ENCODE assay signal across 8 cellular contexts in genomic region chr18:3454365-3455089, GRCh38. TPM values are rescaled to one million over a fixed set of nuclear protein-coding genes. Genes with fewer than 3 reads are reported as not detected.
DNase-seq lines count a peak whose midpoint lies in the region; ATAC-seq, FAIRE-seq and TF ChIP-seq lines count a peak whose summit lies in the region.

No MANE protein-coding gene starts in this region.

- no peaks in the 10 kb centered on the region for H3K27me3 Mint-ChIP-seq in central memory CD8-positive, alpha-beta T cell

- no peaks in the 10 kb centered on the region for H3K9me3 ChIP-seq in lung (ENCODE audit: control insufficient read depth in 2 of 2, insufficient read depth in 1 of 2, low read length in 1 of 2)
- H3K9me3 ChIP-seq in upper lobe of right lung, result no peaks in the 10 kb centered on the region

- peaks cover 52% of the 10 kb centered on the region for H3K4me1 Mint-ChIP-seq in central memory CD8-positive, alpha-beta T cell

- FAIRE-seq in RCC 7860 (lab: Jason Lieb, UNC), result peak; percentile 74

- H3K4me1 ChIP-seq in lung (ENCODE audit: control insufficient read depth in 2 of 2, insufficient read depth in 2 of 2, low read length in 2 of 2) (peaks cover 4 to 7% of the 10 kb centered on the region in 2 donors), upper lobe of right lung (peaks cover 55% of the 10 kb centered on the region)

- H3K9me3 Mint-ChIP-seq in central memory CD8-positive, alpha-beta T cell, result no peaks in the 10 kb centered on the region

- H3K4me3 ChIP-seq in HFF-Myc (replicated peaks; ENCODE audit: low read depth, low read length), result peak overlapping the region; percentile 79
- H3K4me3 ChIP-seq in lung, result no peak overlapping the region
- peak overlapping the region; percentile 79 for H3K4me3 ChIP-seq in upper lobe of right lung

- 0 to 2% methylated on average over 4 of the region's 4 CpGs for WGBS in lung, 2 donors

- H3K36me3 Mint-ChIP-seq in central memory CD8-positive, alpha-beta T cell (ENCODE audit: insufficient read depth), result peaks cover 51% of the 10 kb centered on the region

- ATAC-seq in central memory CD8-positive, alpha-beta T cell (replicated peaks; ENCODE audit: extremely low read depth, poor library complexity, severe bottlenecking), result no peak
- ATAC-seq in lung (ENCODE audit: insufficient read depth, low FRiP score) (no peak), upper lobe of right lung (no peak), GM19035 (IDR thresholded peaks at IDR 0.05; ENCODE audit: unreplicated experiment) (no peak)

- DNase-seq in NCI-H1092 treated with DMSO at 0.1 percent for 48 hours (lab: John Stamatoyannopoulos, UW) (peak; percentile 15), NCI-H1092 (lab: John Stamatoyannopoulos, UW) (no peak), HFF-Myc (ENCODE audit: extremely low read depth, low read depth) (no peak), RCC 7860 (ENCODE audit: low spot score) (peak; percentile 68), lung (ENCODE audit: low spot score) (no peak), upper lobe of right lung (no peak)
- no peak for DNase-seq in central memory CD8-positive, alpha-beta T cell (ENCODE audit: low spot score in 2 of 2)

- TF ChIP-seq CTCF in HFF-Myc (IDR thresholded peaks at IDR 0.05; ENCODE audit: low read depth, low read length, missing control alignments) (peak; percentile 64), lung (IDR thresholded peaks at IDR 0.05; ENCODE audit: control extremely low read depth, extremely low read depth) (peak; percentile 34), upper lobe of right lung (IDR thresholded peaks at IDR 0.05) (peak; percentile 72)

- H3K27ac Mint-ChIP-seq in central memory CD8-positive, alpha-beta T cell (ENCODE audit: low read depth), result peak overlapping the region; percentile 100

- H3K27me3 ChIP-seq in lung (ENCODE audit: control insufficient read depth, insufficient read depth) (no peaks in the 10 kb centered on the region), upper lobe of right lung (no peaks in the 10 kb centered on the region)

- peak overlapping the region; percentile 96 for H3K4me3 Mint-ChIP-seq in central memory CD8-positive, alpha-beta T cell

- intact Hi-C loops in upper lobe of right lung (cut with DNase I), result no loop called here

- H3K36me3 ChIP-seq in lung (ENCODE audit: control insufficient read depth in 2 of 2, insufficient read depth in 2 of 2, low read length in 2 of 2), result peaks cover 5 to 15% of the 10 kb centered on the region in 2 donors
- H3K36me3 ChIP-seq in upper lobe of right lung, result peaks cover 34% of the 10 kb centered on the region

- H3K27ac ChIP-seq in lung (ENCODE audit: low read depth in 1 of 2, low read length in 1 of 2) (peak overlapping the region in 1 of 2 donors; percentile 99), upper lobe of right lung (peak overlapping the region; percentile 99)

RNA-seq across cellular contexts. Expression of gene TGIF1, which starts 4.6 kb away (rescaled TPM):
- 10 to 100 TPM; 51.6 to 65.3 TPM for total RNA-seq in lung
- polyA plus RNA-seq in lung, result 10 to 100 TPM; 49.1 to 74.5 TPM
- total RNA-seq in upper lobe of right lung, result 48.4 TPM

Comparison
In these comparisons a context has a peak if more than half of its experiments do, and no peak if none do; other contexts are left out.
1. DNase-seq: peak in NCI-H1092 treated with DMSO at 0.1 percent for 48 hours (single experiment) and RCC 7860 (single experiment); none in NCI-H1092 (single experiment), HFF-Myc (single experiment), central memory CD8-positive, alpha-beta T cell (0 of 2), lung (single experiment) and upper lobe of right lung (single experiment).
2. Peak in every context shown above with its lines, with median percentiles within 50 percentile points of each other: CTCF ChIP-seq.